1 cellular context compared by ENCODE assay signal in the genomic region with DNA sequence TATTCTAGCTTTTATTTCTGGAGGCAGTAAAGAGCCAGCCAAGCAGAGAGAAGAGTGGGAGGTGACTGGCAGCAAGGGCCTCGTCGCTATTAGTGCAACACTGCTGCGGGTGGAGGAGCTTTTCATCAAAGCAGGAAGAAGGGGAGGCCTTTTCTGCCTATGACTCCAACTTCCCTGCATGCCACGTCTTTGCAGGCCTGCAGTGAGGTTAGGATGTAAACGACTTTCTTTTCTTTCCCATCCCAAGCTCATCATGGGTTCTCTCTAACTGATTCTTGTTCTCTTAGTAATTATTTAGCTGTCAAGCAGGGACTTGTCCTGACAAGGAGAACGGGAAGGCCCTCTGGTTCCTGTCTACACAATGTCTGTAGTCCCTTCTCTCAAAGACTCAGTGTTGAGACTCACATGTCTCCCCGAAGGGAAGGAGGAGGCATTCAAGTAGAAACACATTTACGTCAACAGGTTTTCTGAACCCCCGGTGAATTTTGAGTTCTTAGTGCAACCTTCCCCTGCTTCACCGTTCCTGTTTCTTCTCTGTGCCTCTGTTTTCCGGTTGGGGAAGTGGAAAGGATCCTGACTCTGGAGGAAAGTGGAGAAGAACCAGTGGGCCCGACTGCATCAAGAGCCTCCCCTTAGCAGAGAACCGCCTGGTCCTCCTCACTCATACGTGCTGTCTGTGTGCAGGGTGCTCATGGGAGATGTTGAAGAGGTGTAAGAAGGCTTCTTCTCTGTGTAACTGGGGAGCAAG.
TF ChIP-seq lines count a peak whose summit lies in the region.

No MANE protein-coding gene starts in this region.

TF ChIP-seq in HepG2, 621 proteins besides CTCF, POLR2A, EP300 and RAD21 (continued from another document):
- TF ChIP-seq, protein P1, sequence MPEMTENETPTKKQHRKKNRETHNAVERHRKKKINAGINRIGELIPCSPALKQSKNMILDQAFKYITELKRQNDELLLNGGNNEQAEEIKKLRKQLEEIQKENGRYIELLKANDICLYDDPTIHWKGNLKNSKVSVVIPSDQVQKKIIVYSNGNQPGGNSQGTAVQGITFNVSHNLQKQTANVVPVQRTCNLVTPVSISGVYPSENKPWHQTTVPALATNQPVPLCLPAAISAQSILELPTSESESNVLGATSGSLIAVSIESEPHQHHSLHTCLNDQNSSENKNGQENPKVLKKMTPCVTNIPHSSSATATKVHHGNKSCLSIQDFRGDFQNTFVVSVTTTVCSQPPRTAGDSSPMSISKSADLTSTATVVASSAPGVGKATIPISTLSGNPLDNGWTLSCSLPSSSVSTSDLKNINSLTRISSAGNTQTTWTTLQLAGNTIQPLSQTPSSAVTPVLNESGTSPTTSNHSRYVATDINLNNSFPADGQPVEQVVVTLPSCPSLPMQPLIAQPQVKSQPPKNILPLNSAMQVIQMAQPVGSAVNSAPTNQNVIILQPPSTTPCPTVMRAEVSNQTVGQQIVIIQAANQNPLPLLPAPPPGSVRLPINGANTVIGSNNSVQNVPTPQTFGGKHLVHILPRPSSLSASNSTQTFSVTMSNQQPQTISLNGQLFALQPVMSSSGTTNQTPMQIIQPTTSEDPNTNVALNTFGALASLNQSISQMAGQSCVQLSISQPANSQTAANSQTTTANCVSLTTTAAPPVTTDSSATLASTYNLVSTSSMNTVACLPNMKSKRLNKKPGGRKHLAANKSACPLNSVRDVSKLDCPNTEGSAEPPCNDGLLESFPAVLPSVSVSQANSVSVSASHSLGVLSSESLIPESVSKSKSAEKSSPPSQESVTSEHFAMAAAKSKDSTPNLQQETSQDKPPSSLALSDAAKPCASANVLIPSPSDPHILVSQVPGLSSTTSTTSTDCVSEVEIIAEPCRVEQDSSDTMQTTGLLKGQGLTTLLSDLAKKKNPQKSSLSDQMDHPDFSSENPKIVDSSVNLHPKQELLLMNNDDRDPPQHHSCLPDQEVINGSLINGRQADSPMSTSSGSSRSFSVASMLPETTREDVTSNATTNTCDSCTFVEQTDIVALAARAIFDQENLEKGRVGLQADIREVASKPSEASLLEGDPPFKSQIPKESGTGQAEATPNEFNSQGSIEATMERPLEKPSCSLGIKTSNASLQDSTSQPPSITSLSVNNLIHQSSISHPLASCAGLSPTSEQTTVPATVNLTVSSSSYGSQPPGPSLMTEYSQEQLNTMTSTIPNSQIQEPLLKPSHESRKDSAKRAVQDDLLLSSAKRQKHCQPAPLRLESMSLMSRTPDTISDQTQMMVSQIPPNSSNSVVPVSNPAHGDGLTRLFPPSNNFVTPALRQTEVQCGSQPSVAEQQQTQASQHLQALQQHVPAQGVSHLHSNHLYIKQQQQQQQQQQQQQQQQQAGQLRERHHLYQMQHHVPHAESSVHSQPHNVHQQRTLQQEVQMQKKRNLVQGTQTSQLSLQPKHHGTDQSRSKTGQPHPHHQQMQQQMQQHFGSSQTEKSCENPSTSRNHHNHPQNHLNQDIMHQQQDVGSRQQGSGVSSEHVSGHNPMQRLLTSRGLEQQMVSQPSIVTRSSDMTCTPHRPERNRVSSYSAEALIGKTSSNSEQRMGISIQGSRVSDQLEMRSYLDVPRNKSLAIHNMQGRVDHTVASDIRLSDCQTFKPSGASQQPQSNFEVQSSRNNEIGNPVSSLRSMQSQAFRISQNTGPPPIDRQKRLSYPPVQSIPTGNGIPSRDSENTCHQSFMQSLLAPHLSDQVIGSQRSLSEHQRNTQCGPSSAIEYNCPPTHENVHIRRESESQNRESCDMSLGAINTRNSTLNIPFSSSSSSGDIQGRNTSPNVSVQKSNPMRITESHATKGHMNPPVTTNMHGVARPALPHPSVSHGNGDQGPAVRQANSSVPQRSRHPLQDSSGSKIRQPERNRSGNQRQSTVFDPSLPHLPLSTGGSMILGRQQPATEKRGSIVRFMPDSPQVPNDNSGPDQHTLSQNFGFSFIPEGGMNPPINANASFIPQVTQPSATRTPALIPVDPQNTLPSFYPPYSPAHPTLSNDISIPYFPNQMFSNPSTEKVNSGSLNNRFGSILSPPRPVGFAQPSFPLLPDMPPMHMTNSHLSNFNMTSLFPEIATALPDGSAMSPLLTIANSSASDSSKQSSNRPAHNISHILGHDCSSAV (CRISPR knock-in tag; IDR thresholded peaks at IDR 0.05; ENCODE audit: borderline replicate concordance): no peak
- no peak for TF ChIP-seq ARHGAP35 (CRISPR knock-in tag; IDR thresholded peaks at IDR 0.05; ENCODE audit: borderline replicate concordance)
- TF ChIP-seq, protein P2, sequence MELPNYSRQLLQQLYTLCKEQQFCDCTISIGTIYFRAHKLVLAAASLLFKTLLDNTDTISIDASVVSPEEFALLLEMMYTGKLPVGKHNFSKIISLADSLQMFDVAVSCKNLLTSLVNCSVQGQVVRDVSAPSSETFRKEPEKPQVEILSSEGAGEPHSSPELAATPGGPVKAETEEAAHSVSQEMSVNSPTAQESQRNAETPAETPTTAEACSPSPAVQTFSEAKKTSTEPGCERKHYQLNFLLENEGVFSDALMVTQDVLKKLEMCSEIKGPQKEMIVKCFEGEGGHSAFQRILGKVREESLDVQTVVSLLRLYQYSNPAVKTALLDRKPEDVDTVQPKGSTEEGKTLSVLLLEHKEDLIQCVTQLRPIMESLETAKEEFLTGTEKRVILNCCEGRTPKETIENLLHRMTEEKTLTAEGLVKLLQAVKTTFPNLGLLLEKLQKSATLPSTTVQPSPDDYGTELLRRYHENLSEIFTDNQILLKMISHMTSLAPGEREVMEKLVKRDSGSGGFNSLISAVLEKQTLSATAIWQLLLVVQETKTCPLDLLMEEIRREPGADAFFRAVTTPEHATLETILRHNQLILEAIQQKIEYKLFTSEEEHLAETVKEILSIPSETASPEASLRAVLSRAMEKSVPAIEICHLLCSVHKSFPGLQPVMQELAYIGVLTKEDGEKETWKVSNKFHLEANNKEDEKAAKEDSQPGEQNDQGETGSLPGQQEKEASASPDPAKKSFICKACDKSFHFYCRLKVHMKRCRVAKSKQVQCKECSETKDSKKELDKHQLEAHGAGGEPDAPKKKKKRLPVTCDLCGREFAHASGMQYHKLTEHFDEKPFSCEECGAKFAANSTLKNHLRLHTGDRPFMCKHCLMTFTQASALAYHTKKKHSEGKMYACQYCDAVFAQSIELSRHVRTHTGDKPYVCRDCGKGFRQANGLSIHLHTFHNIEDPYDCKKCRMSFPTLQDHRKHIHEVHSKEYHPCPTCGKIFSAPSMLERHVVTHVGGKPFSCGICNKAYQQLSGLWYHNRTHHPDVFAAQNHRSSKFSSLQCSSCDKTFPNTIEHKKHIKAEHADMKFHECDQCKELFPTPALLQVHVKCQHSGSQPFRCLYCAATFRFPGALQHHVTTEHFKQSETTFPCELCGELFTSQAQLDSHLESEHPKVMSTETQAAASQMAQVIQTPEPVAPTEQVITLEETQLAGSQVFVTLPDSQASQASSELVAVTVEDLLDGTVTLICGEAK (IDR thresholded peaks at IDR 0.05): no peak
- TF ChIP-seq, protein P2 (CRISPR knock-in tag; IDR thresholded peaks at IDR 0.05): no peak
